37 cellular contexts compared by ENCODE assay signal in genomic region chr20:2783908-2784566, GRCh38. TPM values are rescaled to one million over a fixed set of nuclear protein-coding genes. Genes with fewer than 3 reads are reported as not detected.
"Had no signal": no experiment of that assay in that cellular context is flagged by ENCODE, and none has a peak within 500 bp of the region (broad histone marks: within the 10 kb centered on the region; RNA-seq: fewer than 3 reads in every experiment).

No MANE protein-coding gene starts in this region.

- H3K9me3 Mint-ChIP-seq: natural killer cell had no signal

- ATAC-seq: left colon; left lung; lower lobe of right lung; natural killer cell; right lobe of liver; stimulated activated memory B cell treated with anti-CD40 and anti-IgM and Interleukin-4, amounts not matched to agents 10 μg/mL and 1 μg/mL and 100 μg/mL, for 72 hours; stimulated activated naive CD8-positive, alpha-beta T cell treated with anti-CD3 and anti-CD28 coated beads, Interleukin-15, Interleukin-2, amounts not matched to agents 100 U/mL and 50 U/mL, for 24 hours; upper lobe of right lung had no signal

- H3K27ac Mint-ChIP-seq: immature natural killer cell; natural killer cell; nephron progenitor cell; neural progenitor cell; progenitor cell of endocrine pancreas; stimulated activated memory B cell treated with anti-CD40 and anti-IgM and Interleukin-4, amounts not matched to agents 10 μg/mL and 1 μg/mL and 100 μg/mL, for 72 hours had no signal

- H3K36me3 Mint-ChIP-seq: immature natural killer cell; natural killer cell; neural progenitor cell; stimulated activated memory B cell treated with anti-CD40 and anti-IgM and Interleukin-4, amounts not matched to agents 10 μg/mL and 1 μg/mL and 100 μg/mL, for 72 hours had no signal

- H3K27ac ChIP-seq: left lung, lower lobe of right lung, neural progenitor cell, neutrophil, parathyroid adenoma, right atrium auricular region, right lobe of liver, stomach, testis, thyroid gland, upper lobe of right lung had no signal

- FAIRE-seq: islet of Langerhans, kidney, urothelium cell line had no signal

- H3K4me1 Mint-ChIP-seq: immature natural killer cell; natural killer cell; nephron progenitor cell; neural progenitor cell; stimulated activated memory B cell treated with anti-CD40 and anti-IgM and Interleukin-4, amounts not matched to agents 10 μg/mL and 1 μg/mL and 100 μg/mL, for 72 hours had no signal

- H3K4me3 ChIP-seq: left lung, lower lobe of right lung, neural progenitor cell, right atrium auricular region, right lobe of liver, smooth muscle cell, stomach, testis, thyroid gland, upper lobe of right lung had no signal

- H3K9me3 ChIP-seq: left lung, lower lobe of right lung, neutrophil, right lobe of liver, stomach, testis, thyroid gland, upper lobe of right lung had no signal

- H3K4me1 ChIP-seq: left lung, lower lobe of right lung, neural progenitor cell, right atrium auricular region, right lobe of liver, stomach, testis, thyroid gland, upper lobe of right lung had no signal

- H3K36me3 ChIP-seq: left lung, lower lobe of right lung, neural progenitor cell, neutrophil, right atrium auricular region, right lobe of liver, stomach, thyroid gland, upper lobe of right lung had no signal

- H3K4me2 ChIP-seq: neural progenitor cell, smooth muscle cell had no signal

- H3K4me3 Mint-ChIP-seq: immature natural killer cell; natural killer cell; nephron progenitor cell; neural progenitor cell; stimulated activated memory B cell treated with anti-CD40 and anti-IgM and Interleukin-4, amounts not matched to agents 10 μg/mL and 1 μg/mL and 100 μg/mL, for 72 hours had no signal

- DNase-seq: hypothalamus; immature natural killer cell; kidney; left colon; left lung; lower lobe of right lung; mammary epithelial cell; mesenchymal stem cell; natural killer cell; nephron progenitor cell; occipital lobe; stimulated activated CD4-positive, alpha-beta T cell treated with anti-CD3 and anti-CD28 coated beads, Interleukin-1b, Interleukin-23, amount 100 ng/mL, for 48 hours; stimulated activated CD4-positive, alpha-beta T cell treated with anti-CD3 and anti-CD28 coated beads, Interleukin-2, amount 100 ng/mL, for 48 hours; stimulated activated CD4-positive, alpha-beta T cell treated with anti-CD3 and anti-CD28 coated beads, Interleukin-4, amount 100 ng/mL, for 4 hours; stimulated activated CD8-positive, alpha-beta memory T cell treated with anti-CD3 and anti-CD28 coated beads, Interleukin-4, amount 100 ng/mL, for 48 hours; stimulated activated naive CD8-positive, alpha-beta T cell treated with anti-CD3 and anti-CD28 coated beads, Interleukin-15, Interleukin-2, amounts not matched to agents 100 U/mL and 50 U/mL, for 24 hours; stomach; testis; thyroid gland; trophoblast cell; upper lobe of right lung had no signal

RNA-seq across cellular contexts. Expression of gene CPXM1, which starts 16.4 kb away (rescaled TPM):
- polyA plus RNA-seq: mammary epithelial cell had no signal

RNA-seq across cellular contexts. Expression of gene C20orf141, which starts 30.8 kb away (rescaled TPM):
- total RNA-seq: kidney, left colon, left lung, liver, lower lobe of right lung, mammary epithelial cell, mucosa of gallbladder, natural killer cell, occipital lobe, osteocyte, progenitor cell of endocrine pancreas, pulmonary artery endothelial cell, renal cortical epithelial cell, right atrium auricular region, right lobe of liver, skeletal muscle tissue, smooth muscle cell, stomach, thyroid gland, upper lobe of right lung had no signal
- polyA plus RNA-seq: immature natural killer cell, liver, mammary epithelial cell, smooth muscle cell, stomach had no signal

RNA-seq across cellular contexts. Expression of gene TMEM239, which starts 32.1 kb away (rescaled TPM):
- total RNA-seq: kidney, left colon, left lung, liver, lower lobe of right lung, mammary epithelial cell, mucosa of gallbladder, natural killer cell, occipital lobe, osteocyte, progenitor cell of endocrine pancreas, pulmonary artery endothelial cell, renal cortical epithelial cell, right atrium auricular region, right lobe of liver, skeletal muscle tissue, smooth muscle cell, thyroid gland, upper lobe of right lung had no signal
- polyA plus RNA-seq: immature natural killer cell, liver, mammary epithelial cell, smooth muscle cell, stomach had no signal
